In the genomic region with DNA sequence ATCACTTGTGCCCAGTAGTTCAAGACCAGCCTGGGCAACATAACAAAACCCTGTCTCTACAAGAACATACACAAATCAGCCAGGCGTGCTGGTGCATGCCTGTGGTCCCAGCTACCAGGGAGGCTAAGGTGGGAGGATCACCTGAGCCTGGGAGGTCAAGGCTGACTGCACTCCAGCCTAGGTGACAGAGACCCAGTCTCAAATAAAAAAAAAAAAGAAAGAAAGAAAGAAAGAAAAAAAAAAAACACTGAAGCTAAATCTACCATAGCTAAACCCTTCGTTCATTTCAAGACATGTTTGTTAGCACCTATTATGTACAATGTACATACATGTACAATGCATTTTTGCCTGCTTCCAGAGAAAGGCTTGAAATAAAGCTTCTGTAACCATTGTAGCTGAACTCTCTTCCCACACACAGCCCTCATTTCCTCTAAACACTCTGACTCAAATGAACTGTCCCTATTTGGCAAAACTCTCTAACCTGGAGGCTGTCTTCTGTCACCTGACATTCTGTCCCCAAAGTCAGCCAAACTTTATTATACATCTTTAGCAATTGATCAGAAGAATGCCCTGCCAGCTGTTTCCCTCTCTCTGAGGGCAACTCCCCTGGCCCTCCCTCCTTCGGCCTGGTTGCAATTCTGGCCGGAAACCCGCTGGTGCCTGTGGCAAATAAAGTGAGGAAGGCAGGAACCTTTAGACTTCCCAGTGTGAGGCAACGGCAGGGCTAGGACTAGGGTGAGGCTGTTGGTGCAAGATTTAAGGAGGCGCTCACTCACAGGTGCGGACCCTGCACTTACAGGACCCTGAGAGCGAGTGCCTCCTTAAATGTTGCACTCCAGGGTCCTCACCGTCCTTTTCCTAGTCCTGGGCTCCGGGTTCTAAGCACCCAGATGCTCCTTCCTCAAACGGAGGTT, we compare ENCODE assay signal across 8 cellular contexts. TPM values are rescaled to one million over a fixed set of nuclear protein-coding genes. Genes with fewer than 3 reads are reported as not detected.
A peak's percentile ranks its signal among the peaks of the same experiment; 100 is the strongest.
DNase-seq lines count a peak whose midpoint lies in the region; ATAC-seq and TF ChIP-seq lines count a peak whose summit lies in the region.

No MANE protein-coding gene starts in this region.

- intact Hi-C loops in natural killer cell (cut with micrococcal nuclease), result no loop called here

- DNase-seq in GM06990 (ENCODE audit: extremely low read depth, insufficient read length) (peak; percentile 47), fibroblast of peridontal ligament (ENCODE audit: extremely low read depth) (peak; percentile 38), natural killer cell (no peak)
- peak; percentile 53 for DNase-seq in activated CD8-positive, alpha-beta memory T cell treated with anti-CD3 and anti-CD28 coated beads, Interleukin-2, amount 10 ng/mL, durations not matched to agents 7 days and 5 days

- 24% methylated on average over 12 of the region's 12 CpGs for WGBS in urinary bladder

- H3K27me3 ChIP-seq in GM06990 (replicated peaks; ENCODE audit: control insufficient read depth, insufficient read depth, low read length), result no peaks in the 10 kb centered on the region

- H3K4me1 ChIP-seq in urinary bladder (ENCODE audit: insufficient read depth), result no peaks in the 10 kb centered on the region

- ATAC-seq in activated CD8-positive, alpha-beta memory T cell treated with anti-CD3 and anti-CD28 coated beads, Interleukin-2, amount 10 ng/mL, durations not matched to agents 7 days and 5 days, result peak; percentile 40
- ATAC-seq in natural killer cell (peak; percentile 32 to 50 (median 40)), HG03520 (IDR thresholded peaks at IDR 0.05; ENCODE audit: unreplicated experiment) (no peak), HG02852 (IDR thresholded peaks at IDR 0.05; ENCODE audit: unreplicated experiment) (no peak)

- H3K4me3 ChIP-seq in GM06990 (replicated peaks; ENCODE audit: low read depth, low read length) (peak overlapping the region; percentile 94), urinary bladder (ENCODE audit: low read depth, low read length) (peak overlapping the region; percentile 88)

- H3K9me3 Mint-ChIP-seq in IgD-negative memory B cell (no peaks in the 10 kb centered on the region), natural killer cell (no peaks in the 10 kb centered on the region)
- H3K9me3 Mint-ChIP-seq in activated CD8-positive, alpha-beta memory T cell treated with anti-CD3 and anti-CD28 coated beads, Interleukin-2, amount 10 ng/mL, durations not matched to agents 7 days and 5 days (ENCODE audit: low read depth), result no peaks in the 10 kb centered on the region

- CTCF ChIA-PET in activated CD8-positive, alpha-beta memory T cell treated with anti-CD3 and anti-CD28 coated beads, Interleukin-2, amount 10 ng/mL, durations not matched to agents 7 days and 5 days (lab: Charles Lee), result interaction anchor here (1.0 to 13.4 kb wide), 9 partner anchors 15 to 241 kb away, joined by 3 to 274 read pairs (median 6); a partner anchor contains a TSS

- peak overlapping the region; percentile 0 to 64 (median 1) for H3K27ac Mint-ChIP-seq in IgD-negative memory B cell
- H3K27ac Mint-ChIP-seq in activated CD8-positive, alpha-beta memory T cell treated with anti-CD3 and anti-CD28 coated beads, Interleukin-2, amount 10 ng/mL, durations not matched to agents 7 days and 5 days, result peak overlapping the region; percentile 80
- peak overlapping the region; percentile 78 to 90 for H3K27ac Mint-ChIP-seq in natural killer cell

- H3K27ac ChIP-seq in urinary bladder (ENCODE audit: low read depth), result no peak overlapping the region

- no peak for TF ChIP-seq CTCF in GM06990 (IDR thresholded peaks at IDR 0.05; ENCODE audit: insufficient read depth, low read length, poor library complexity, severe bottlenecking)
- no peak for TF ChIP-seq CTCF in natural killer cell (IDR thresholded peaks at IDR 0.05)

- no peaks in the 10 kb centered on the region for H3K36me3 Mint-ChIP-seq in IgD-negative memory B cell
- H3K36me3 Mint-ChIP-seq in activated CD8-positive, alpha-beta memory T cell treated with anti-CD3 and anti-CD28 coated beads, Interleukin-2, amount 10 ng/mL, durations not matched to agents 7 days and 5 days, result peaks cover 8% of the 10 kb centered on the region
- H3K36me3 Mint-ChIP-seq in natural killer cell, result no peaks in the 10 kb centered on the region

- no peaks in the 10 kb centered on the region; the same call in 1 of the 2 replicates for H3K36me3 ChIP-seq in GM06990 (ENCODE audit: control insufficient read depth, insufficient read depth, low read length)
- no peaks in the 10 kb centered on the region for H3K36me3 ChIP-seq in urinary bladder (ENCODE audit: insufficient read depth)

- peaks cover 6 to 19% (median 6%) of the 10 kb centered on the region in 3 donors for H3K4me1 Mint-ChIP-seq in IgD-negative memory B cell
- H3K4me1 Mint-ChIP-seq in activated CD8-positive, alpha-beta memory T cell treated with anti-CD3 and anti-CD28 coated beads, Interleukin-2, amount 10 ng/mL, durations not matched to agents 7 days and 5 days, result peaks cover 21% of the 10 kb centered on the region
- peaks cover 23 to 27% of the 10 kb centered on the region in 2 donors for H3K4me1 Mint-ChIP-seq in natural killer cell

- H3K4me3 Mint-ChIP-seq in IgD-negative memory B cell (peak overlapping the region; percentile 63 to 96 (median 90)), natural killer cell (peak overlapping the region; percentile 69)
- peak overlapping the region; percentile 89 for H3K4me3 Mint-ChIP-seq in activated CD8-positive, alpha-beta memory T cell treated with anti-CD3 and anti-CD28 coated beads, Interleukin-2, amount 10 ng/mL, durations not matched to agents 7 days and 5 days

- H3K27me3 Mint-ChIP-seq in IgD-negative memory B cell (no peaks in the 10 kb centered on the region), natural killer cell (ENCODE audit: low read depth in 2 of 2) (no peaks in the 10 kb centered on the region)
- H3K27me3 Mint-ChIP-seq in activated CD8-positive, alpha-beta memory T cell treated with anti-CD3 and anti-CD28 coated beads, Interleukin-2, amount 10 ng/mL, durations not matched to agents 7 days and 5 days, result no peaks in the 10 kb centered on the region

RNA-seq across cellular contexts. Expression of a gene that starts 1.8 kb away (rescaled TPM):
- polyA plus RNA-seq in IgD-negative memory B cell (25.2 TPM), urinary bladder (60.1 TPM)
- 10 to 100 TPM; 52.6 to 55.8 TPM for total RNA-seq in activated CD8-positive, alpha-beta memory T cell treated with anti-CD3 and anti-CD28 coated beads, Interleukin-2, amount 10 ng/mL, durations not matched to agents 7 days and 5 days
- total RNA-seq in natural killer cell (10 to 100 TPM; 22.0 to 25.6 (median 24.6) TPM), urinary bladder (27.6 TPM)

RNA-seq across cellular contexts. Expression of a gene that starts 7.8 kb away (rescaled TPM):
- polyA plus RNA-seq in IgD-negative memory B cell, result 2.9 TPM
- 1 to 10 TPM; 2.9 to 3.7 TPM for total RNA-seq in activated CD8-positive, alpha-beta memory T cell treated with anti-CD3 and anti-CD28 coated beads, Interleukin-2, amount 10 ng/mL, durations not matched to agents 7 days and 5 days
- 1 to 10 TPM; 1.9 to 5.4 (median 3.9) TPM for total RNA-seq in natural killer cell
- total RNA-seq in urinary bladder, result 0.42 TPM
- polyA plus RNA-seq in urinary bladder, result 2.3 TPM

RNA-seq across cellular contexts. Expression of a gene that starts 20.6 kb away (rescaled TPM):
- polyA plus RNA-seq in IgD-negative memory B cell, result 6.8 TPM
- 10 to 100 TPM; 11.0 to 11.2 TPM for total RNA-seq in activated CD8-positive, alpha-beta memory T cell treated with anti-CD3 and anti-CD28 coated beads, Interleukin-2, amount 10 ng/mL, durations not matched to agents 7 days and 5 days
- 10 to 100 TPM; 24.5 to 24.9 (median 24.8) TPM for total RNA-seq in natural killer cell
- total RNA-seq in urinary bladder, result 10.7 TPM
- 12.4 TPM for polyA plus RNA-seq in urinary bladder

RNA-seq across cellular contexts. Expression of a gene that starts 50.1 kb away (rescaled TPM):
- polyA plus RNA-seq in IgD-negative memory B cell, result 23.6 TPM
- 10 to 100 TPM; 47.7 to 50.6 TPM for total RNA-seq in activated CD8-positive, alpha-beta memory T cell treated with anti-CD3 and anti-CD28 coated beads, Interleukin-2, amount 10 ng/mL, durations not matched to agents 7 days and 5 days
- total RNA-seq in natural killer cell, result 10 to 100 TPM; 33.2 to 43.9 (median 40.7) TPM
- 8.7 TPM for total RNA-seq in urinary bladder
- 25.4 TPM for polyA plus RNA-seq in urinary bladder

RNA-seq across cellular contexts. Expression of a gene that starts 50.4 kb away (rescaled TPM):
- polyA plus RNA-seq in IgD-negative memory B cell (not detected), urinary bladder (14.6 TPM)
- total RNA-seq in activated CD8-positive, alpha-beta memory T cell treated with anti-CD3 and anti-CD28 coated beads, Interleukin-2, amount 10 ng/mL, durations not matched to agents 7 days and 5 days, result 10 to 100 TPM; 16.8 to 19.7 TPM
- total RNA-seq in natural killer cell (1 to 10 TPM; 1.7 to 3.0 (median 2.4) TPM), urinary bladder (11.4 TPM)

Comparison
In these comparisons a context has a peak if more than half of its experiments do, and no peak if none do; other contexts are left out.
1. H3K27ac Mint-ChIP-seq: peak in every context shown above with its lines; median percentile 84 in natural killer cell; 80 in activated CD8-positive, alpha-beta memory T cell treated with anti-CD3 and anti-CD28 coated beads, Interleukin-2, amount 10 ng/mL, durations not matched to agents 7 days and 5 days; 1 in IgD-negative memory B cell.
2. ATAC-seq: peak in activated CD8-positive, alpha-beta memory T cell treated with anti-CD3 and anti-CD28 coated beads, Interleukin-2, amount 10 ng/mL, durations not matched to agents 7 days and 5 days (single experiment) and natural killer cell (3 of 3); none in HG03520 (single experiment) and HG02852 (single experiment).
3. Peak in every context shown above with its lines, with median percentiles within 50 percentile points of each other: H3K4me3 Mint-ChIP-seq.